In the genomic region with DNA sequence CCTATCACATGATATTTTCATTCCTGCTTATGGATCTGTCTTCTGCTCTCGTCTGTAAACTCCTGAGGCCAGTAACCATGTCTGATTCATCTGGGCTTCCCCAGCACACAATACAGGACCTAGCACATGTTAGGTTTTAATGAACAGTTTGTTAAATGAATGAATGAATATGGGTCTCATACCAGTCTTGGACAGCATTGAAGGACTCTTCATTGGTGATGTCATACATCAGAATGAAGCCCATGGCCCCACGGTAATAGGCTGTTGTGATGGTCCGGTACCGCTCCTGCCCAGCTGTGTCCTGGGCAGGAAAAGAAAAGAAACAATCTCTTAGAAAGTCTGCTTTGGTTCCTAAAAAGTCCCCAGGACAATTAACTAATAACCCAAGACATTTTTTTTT, we compare ENCODE assay signal across 2 cellular contexts.
TF ChIP-seq lines count a peak whose summit lies in the region.

No MANE protein-coding gene starts in this region.

TF ChIP-seq in HepG2, 621 proteins besides CTCF, POLR2A, EP300 and RAD21:
- TF ChIP-seq, protein P1, sequence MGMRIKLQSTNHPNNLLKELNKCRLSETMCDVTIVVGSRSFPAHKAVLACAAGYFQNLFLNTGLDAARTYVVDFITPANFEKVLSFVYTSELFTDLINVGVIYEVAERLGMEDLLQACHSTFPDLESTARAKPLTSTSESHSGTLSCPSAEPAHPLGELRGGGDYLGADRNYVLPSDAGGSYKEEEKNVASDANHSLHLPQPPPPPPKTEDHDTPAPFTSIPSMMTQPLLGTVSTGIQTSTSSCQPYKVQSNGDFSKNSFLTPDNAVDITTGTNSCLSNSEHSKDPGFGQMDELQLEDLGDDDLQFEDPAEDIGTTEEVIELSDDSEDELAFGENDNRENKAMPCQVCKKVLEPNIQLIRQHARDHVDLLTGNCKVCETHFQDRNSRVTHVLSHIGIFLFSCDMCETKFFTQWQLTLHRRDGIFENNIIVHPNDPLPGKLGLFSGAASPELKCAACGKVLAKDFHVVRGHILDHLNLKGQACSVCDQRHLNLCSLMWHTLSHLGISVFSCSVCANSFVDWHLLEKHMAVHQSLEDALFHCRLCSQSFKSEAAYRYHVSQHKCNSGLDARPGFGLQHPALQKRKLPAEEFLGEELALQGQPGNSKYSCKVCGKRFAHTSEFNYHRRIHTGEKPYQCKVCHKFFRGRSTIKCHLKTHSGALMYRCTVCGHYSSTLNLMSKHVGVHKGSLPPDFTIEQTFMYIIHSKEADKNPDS (CRISPR knock-in tag; IDR thresholded peaks at IDR 0.05), result no peak
- TF ChIP-seq ATF7 (IDR thresholded peaks at IDR 0.05) (peak; percentile 57), ATF7 (CRISPR knock-in tag; IDR thresholded peaks at IDR 0.05) (no peak)

TF ChIP-seq in IMR-90, 13 proteins besides CTCF, POLR2A, EP300 and RAD21:
- no peak for TF ChIP-seq CHD1 (IDR thresholded peaks at IDR 0.05; ENCODE audit: low read depth, low read length)
- no peak for TF ChIP-seq RCOR1 (IDR thresholded peaks at IDR 0.05; ENCODE audit: insufficient replicate concordance, low read length)
- no peak for TF ChIP-seq MAFK (IDR thresholded peaks at IDR 0.05; ENCODE audit: low read depth, low read length)
